Comparison of ENCODE assay signal across 8 cellular contexts in the genomic region with DNA sequence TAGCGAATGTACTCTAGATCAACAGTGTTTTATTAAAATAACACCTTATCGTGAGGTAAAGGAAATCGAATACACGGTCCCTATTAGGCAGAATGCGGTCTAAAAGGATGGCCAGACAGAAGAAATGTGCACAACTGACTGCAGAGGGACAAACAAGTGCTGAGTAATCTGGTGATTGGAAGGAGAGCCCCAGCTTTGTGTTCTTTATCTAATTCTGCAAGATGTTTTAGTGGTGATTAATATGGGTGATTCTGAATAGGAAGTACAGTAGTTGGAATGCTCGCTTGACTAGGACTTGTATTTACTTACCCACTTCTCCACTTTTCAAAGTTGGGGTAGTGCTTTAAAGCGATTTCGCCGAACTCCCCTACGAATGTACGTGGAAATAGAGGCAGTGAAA. TPM values are rescaled to one million over a fixed set of nuclear protein-coding genes. Genes with fewer than 3 reads are reported as not detected.
DNase-seq lines count a peak whose midpoint lies in the region; ATAC-seq, FAIRE-seq and TF ChIP-seq lines count a peak whose summit lies in the region.

No MANE protein-coding gene starts in this region.

- H3K18ac ChIP-seq in H1 (ENCODE audit: extremely low read depth, low read length): no peak overlapping the region

- H3K4me3 ChIP-seq in H1 (ENCODE audit: extremely low read depth in 1 of 4, insufficient read depth in 2 of 4, low read depth in 3 of 4, low read length in 4 of 4): peak overlapping the region; percentile 63 to 92 (median 72)

- H3K14ac ChIP-seq in H1 (ENCODE audit: insufficient read length): no peak overlapping the region

- H3K4me1 ChIP-seq in H1 (replicated peaks in 1 of 4; ENCODE audit: control insufficient read depth in 3 of 4, insufficient read depth in 4 of 4, low read length in 3 of 4): peaks cover 0 to 5% (median 2%) of the 10 kb centered on the region in 4 experiments; a peak in 2 of 7 replicates

- H3K23ac ChIP-seq in H1 (ENCODE audit: insufficient read length): no peak overlapping the region

- H3K27ac Mint-ChIP-seq in activated T-cell treated with anti-CD3 and anti-CD28 coated beads, Interleukin-2, amount 50 U/mL, for 24 hours: peak overlapping the region; percentile 98
- peak overlapping the region; percentile 96 to 100 (median 97) for H3K27ac Mint-ChIP-seq in nephron

- peak overlapping the region; percentile 97 for H3K4me3 Mint-ChIP-seq in activated T-cell treated with anti-CD3 and anti-CD28 coated beads, Interleukin-2, amount 50 U/mL, for 24 hours
- H3K4me3 Mint-ChIP-seq in nephron: peak overlapping the region; percentile 97 to 100 (median 99)

- POLR2A ChIA-PET in H1 (lab: Charles Lee; ENCODE audit: partially characterized antibody): interaction anchor here (1.0 kb wide), 1 partner anchor 16 kb away, joined by 3 read pairs; no protein-coding TSS in a partner anchor

- no peak for TF ChIP-seq EP300 in H1 (IDR thresholded peaks at IDR 0.05; ENCODE audit: borderline replicate concordance in 1 of 2, low read depth in 2 of 2, low read length in 2 of 2)

- H3K9me3 Mint-ChIP-seq in activated T-cell treated with anti-CD3 and anti-CD28 coated beads, Interleukin-2, amount 50 U/mL, for 24 hours: no peaks in the 10 kb centered on the region
- H3K9me3 Mint-ChIP-seq in nephron: no peaks in the 10 kb centered on the region

- H3K79me1 ChIP-seq in H1 (ENCODE audit: low read depth, low read length): no peaks in the 10 kb centered on the region

- H3K79me2 ChIP-seq in H1 (ENCODE audit: control insufficient read depth in 1 of 2, insufficient read depth in 2 of 2, low read length in 2 of 2): peaks cover 0 to 52% of the 10 kb centered on the region in 2 experiments; a peak in 2 of 4 replicates

- no peaks in the 10 kb centered on the region for H3K27me3 ChIP-seq in H1 (replicated peaks in 1 of 4; ENCODE audit: control insufficient read depth in 3 of 4, extremely low read depth in 1 of 4, insufficient read depth in 3 of 4, low read length in 3 of 4)

- TF ChIP-seq POLR2A in H1 (IDR thresholded peaks at IDR 0.05; ENCODE audit: control extremely low read depth in 1 of 2, low read depth in 2 of 2, low read length in 2 of 2): no peak

- peaks cover 7% of the 10 kb centered on the region for H3K36me3 Mint-ChIP-seq in activated T-cell treated with anti-CD3 and anti-CD28 coated beads, Interleukin-2, amount 50 U/mL, for 24 hours (ENCODE audit: low read depth)
- H3K36me3 Mint-ChIP-seq in nephron (ENCODE audit: low read depth): no peaks in the 10 kb centered on the region

- no peaks in the 10 kb centered on the region for H3K9me3 ChIP-seq in H1 (ENCODE audit: insufficient read depth in 2 of 2, low read depth in 1 of 2, low read length in 1 of 2)

- in situ Hi-C loops in GM13976 (cut with MboI; ENCODE audit: low sequenced_read_pairs, unreplicated experiment): no loop called here

- no peak overlapping the region for H2AFZ ChIP-seq in H1 (ENCODE audit: low read length)

- no peak for ATAC-seq in HG02885 (IDR thresholded peaks at IDR 0.05; ENCODE audit: poor library complexity, unreplicated experiment)

- TF ChIP-seq CTCF in H1 (IDR thresholded peaks at IDR 0.05; ENCODE audit: control extremely low read depth in 1 of 3, insufficient read depth in 1 of 3, low read depth in 1 of 3, low read length in 3 of 3): no peak
- no peak for TF ChIP-seq CTCF in nephron (IDR thresholded peaks at IDR 0.05; ENCODE audit: unreplicated experiment in 3 of 3)
- TF ChIP-seq CTCF in GM13976 (IDR thresholded peaks at IDR 0.05; ENCODE audit: borderline replicate concordance, control extremely low read depth, extremely low read depth, insufficient read depth, missing control alignments): no peak

- H3K4ac ChIP-seq in H1 (replicated peaks; ENCODE audit: insufficient read length, low read depth, low read length): no peak overlapping the region

- no peak overlapping the region for H3K27ac ChIP-seq in H1 (ENCODE audit: low read depth, low read length)

- WGBS in H1 (ENCODE audit: extremely low coverage in 1 of 2, insufficient coverage in 1 of 2, insufficient read length in 1 of 2, insufficient replicate concordance in 2 of 2, low coverage in 1 of 2, low lambda C conversion rate in 2 of 2, missing lambda C conversion rate in 1 of 2), 2 experiments: 2% methylated on average over 11 of the region's 11 CpGs; no CpG with 5 or more reads in 1 of the 2 experiments

- peaks cover 44% of the 10 kb centered on the region for H3K4me1 Mint-ChIP-seq in activated T-cell treated with anti-CD3 and anti-CD28 coated beads, Interleukin-2, amount 50 U/mL, for 24 hours (ENCODE audit: low read depth)
- peaks cover 38% of the 10 kb centered on the region for H3K4me1 Mint-ChIP-seq in nephron

- H3K56ac ChIP-seq in H1 (replicated peaks; ENCODE audit: insufficient read length, low read depth, low read length): no peak overlapping the region

- H4K8ac ChIP-seq in H1 (ENCODE audit: extremely low read depth, insufficient read depth, low read length): no peak overlapping the region

- H2BK5ac ChIP-seq in H1 (ENCODE audit: low read depth, low read length): no peak overlapping the region

- H3K4me2 ChIP-seq in H1 (ENCODE audit: insufficient read depth in 1 of 2, low read depth in 2 of 2, low read length in 2 of 2): peak overlapping the region; percentile 69 to 75

- DNase-seq in activated T-cell treated with anti-CD3 and anti-CD28 coated beads, Interleukin-2, amount 50 U/mL, for 24 hours: no peak
- no peak for DNase-seq in activated T-cell treated with anti-CD3 and anti-CD28 coated beads, Interleukin-2, amount 50 U/mL, for 48 hours
- DNase-seq in RPMI8226: peak; percentile 17
- no peak for DNase-seq in H1 (ENCODE audit: low read depth in 1 of 2, low spot score in 2 of 2)
- no peak for DNase-seq in NCI-H1048 (lab: John Stamatoyannopoulos, UW)
- no peak for DNase-seq in GM13976 (ENCODE audit: low spot score)

- no peak overlapping the region for H2BK12ac ChIP-seq in H1 (ENCODE audit: low read depth, low read length)

- no peak overlapping the region for H2BK15ac ChIP-seq in H1 (ENCODE audit: low read length)

- no peaks in the 10 kb centered on the region for H3K36me3 ChIP-seq in H1 (ENCODE audit: control insufficient read depth in 2 of 4, insufficient read depth in 4 of 4, low read length in 3 of 4)

- no peak overlapping the region for H2BK120ac ChIP-seq in H1 (replicated peaks; ENCODE audit: low read depth, low read length)

- H2AK5ac ChIP-seq in H1 (ENCODE audit: low read depth, low read length): no peak overlapping the region

- H2BK20ac ChIP-seq in H1 (ENCODE audit: low read length): no peak overlapping the region

- H3K27me3 Mint-ChIP-seq in activated T-cell treated with anti-CD3 and anti-CD28 coated beads, Interleukin-2, amount 50 U/mL, for 24 hours: no peaks in the 10 kb centered on the region
- H3K27me3 Mint-ChIP-seq in nephron (ENCODE audit: low read depth): no peaks in the 10 kb centered on the region

- FAIRE-seq in H1 (lab: Jason Lieb, UNC): no peak

- peaks cover 0 to 4% of the 10 kb centered on the region in 2 experiments for H4K20me1 ChIP-seq in H1 (replicated peaks in 1 of 2; ENCODE audit: control insufficient read depth in 1 of 2, insufficient read depth in 2 of 2, low read length in 2 of 2)

- H3K23me2 ChIP-seq in H1 (ENCODE audit: low read depth, low read length): 0 out of 2 replicates have a peak, but pooled peaks cover 2% of the 10 kb centered on the region

- H4K5ac ChIP-seq in H1 (ENCODE audit: insufficient read length, low read depth, low read length): no peak overlapping the region

- CTCF ChIA-PET in H1 (lab: Charles Lee; ENCODE audit: partially characterized antibody): no interaction called here

- H3K9ac ChIP-seq in H1 (replicated peaks in 1 of 4; ENCODE audit: extremely low read depth in 1 of 4, low read depth in 3 of 4, low read length in 3 of 4): peak overlapping the region in 2 of 4 experiments; percentile 24 to 71; a peak in 1 of 7 replicates

- TF ChIP-seq RAD21 in H1 (IDR thresholded peaks at IDR 0.05 in 1 of 2, conservative IDR thresholded peaks at IDR 0.05 in 1 of 2; ENCODE audit: low read depth in 2 of 2, low read length in 2 of 2): no peak

- H4K91ac ChIP-seq in H1 (replicated peaks; ENCODE audit: insufficient read length, low read length): no peak overlapping the region

TF ChIP-seq in H1, 55 proteins besides CTCF, POLR2A, EP300 and RAD21:
- no peak for TF ChIP-seq CBX8 (IDR thresholded peaks at IDR 0.05; ENCODE audit: borderline replicate concordance, low read depth, low read length)
- TF ChIP-seq, protein P1, sequence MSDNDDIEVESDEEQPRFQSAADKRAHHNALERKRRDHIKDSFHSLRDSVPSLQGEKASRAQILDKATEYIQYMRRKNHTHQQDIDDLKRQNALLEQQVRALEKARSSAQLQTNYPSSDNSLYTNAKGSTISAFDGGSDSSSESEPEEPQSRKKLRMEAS (IDR thresholded peaks at IDR 0.05): no peak
- TF ChIP-seq CHD1 (IDR thresholded peaks at IDR 0.05; ENCODE audit: low read depth, low read length): no peak
- no peak for TF ChIP-seq RXRA (IDR thresholded peaks at IDR 0.05; ENCODE audit: insufficient read depth, low read depth, low read length)
- no peak for TF ChIP-seq TAF1 (IDR thresholded peaks at IDR 0.05; ENCODE audit: low read depth, low read length)
- no peak for TF ChIP-seq PHF8 (conservative IDR thresholded peaks at IDR 0.05; ENCODE audit: low read depth, low read length)

RNA-seq across cellular contexts. Expression of a gene that starts 1.2 kb away (rescaled TPM):
- 17.1 and 17.2 TPM in 2 replicates for total RNA-seq in H1 (2021; fragmentation: NEBNext Ultra II Directional; extraction: Animal tissue kit (Norgen Biotek cat#: 25700))
- polyA plus RNA-seq in H1 (2011; rRNA removed): 4.4 and 5.1 TPM in 2 replicates
- 8.8 TPM for polyA plus RNA-seq in H1 (2011; cell fraction: cytosol; rRNA removed)
- 6.9 TPM for polyA plus RNA-seq in H1 (2011; cell fraction: nucleus; rRNA removed)
- 6.2 to 12.2 TPM (median 7.4 TPM) in 4 replicates for polyA plus RNA-seq in H1 (2012, experiment 1 of 2)
- 0.93 TPM for polyA plus RNA-seq in H1 (2012, experiment 2 of 2)
- 17.4 TPM for polyA plus RNA-seq in H1 (2013, experiment 1 of 2)
- 17.7 TPM for polyA plus RNA-seq in H1 (2013, experiment 2 of 2)
- 8.6 and 12.2 TPM in 2 replicates for polyA minus RNA-seq in H1 (2011; rRNA and poly(A)+ RNA removed)
- polyA minus RNA-seq in H1 (2011; cell fraction: cytosol; rRNA and poly(A)+ RNA removed): 11.8 TPM
- 26.3 TPM for polyA minus RNA-seq in H1 (2011; cell fraction: nucleus; rRNA and poly(A)+ RNA removed)
